8 cellular contexts compared by ENCODE assay signal in genomic region chr18:49612515-49613033, GRCh38. TPM values are rescaled to one million over a fixed set of nuclear protein-coding genes. Genes with fewer than 3 reads are reported as not detected.
DNase-seq lines count a peak whose midpoint lies in the region; ATAC-seq and TF ChIP-seq lines count a peak whose summit lies in the region.

No MANE protein-coding gene starts in this region.

- H3K27me3 Mint-ChIP-seq in activated T-helper 1 cell treated with anti-CD3 and anti-CD28 coated beads, Interleukin-12 subunit alpha, Interleukin-12 subunit beta, Interleukin-2, Interleukin-4 antibody, amounts not matched to agents 30 ng/mL and 10 ng/mL and 1 ng/mL, durations not matched to agents 14 hours and 24 hours and 36 hours (ENCODE audit: insufficient read depth), result peaks cover 2% of the 10 kb centered on the region

- H3K4me3 Mint-ChIP-seq in activated T-helper 1 cell treated with anti-CD3 and anti-CD28 coated beads, Interleukin-12 subunit alpha, Interleukin-12 subunit beta, Interleukin-2, Interleukin-4 antibody, amounts not matched to agents 30 ng/mL and 10 ng/mL and 1 ng/mL, durations not matched to agents 14 hours and 24 hours and 36 hours, result no peak overlapping the region

- no peak overlapping the region for H3K27ac Mint-ChIP-seq in activated T-helper 1 cell treated with anti-CD3 and anti-CD28 coated beads, Interleukin-12 subunit alpha, Interleukin-12 subunit beta, Interleukin-2, Interleukin-4 antibody, amounts not matched to agents 30 ng/mL and 10 ng/mL and 1 ng/mL, durations not matched to agents 14 hours and 24 hours and 36 hours

- peaks cover 37% of the 10 kb centered on the region for H3K4me1 ChIP-seq in foreskin keratinocyte

- H3K27ac ChIP-seq in foreskin keratinocyte, result peak overlapping the region; percentile 71

- TF ChIP-seq CTCF in foreskin keratinocyte (conservative IDR thresholded peaks at IDR 0.05), result no peak

- ATAC-seq in GM18517 (IDR thresholded peaks at IDR 0.05; ENCODE audit: unreplicated experiment) (peak; percentile 95), GM21526 (IDR thresholded peaks at IDR 0.05; ENCODE audit: low FRiP score, unreplicated experiment) (peak; percentile 91), HG03342 (IDR thresholded peaks at IDR 0.05; ENCODE audit: unreplicated experiment) (peak; percentile 80), foreskin keratinocyte (no peak)

- H3K9me3 Mint-ChIP-seq in activated T-helper 1 cell treated with anti-CD3 and anti-CD28 coated beads, Interleukin-12 subunit alpha, Interleukin-12 subunit beta, Interleukin-2, Interleukin-4 antibody, amounts not matched to agents 30 ng/mL and 10 ng/mL and 1 ng/mL, durations not matched to agents 14 hours and 24 hours and 36 hours, result no peaks in the 10 kb centered on the region

- intact Hi-C loops in activated T-helper 1 cell treated with anti-CD3 and anti-CD28 coated beads, Interleukin-12 subunit alpha, Interleukin-12 subunit beta, Interleukin-2, Interleukin-4 antibody, amounts not matched to agents 30 ng/mL and 10 ng/mL and 1 ng/mL, durations not matched to agents 14 hours and 24 hours and 36 hours (cut with micrococcal nuclease), result no loop called here

- no peaks in the 10 kb centered on the region for H3K27me3 ChIP-seq in foreskin keratinocyte

- DNase-seq in foreskin keratinocyte, result no peak
- DNase-seq in H4 (ENCODE audit: low spot score), result no peak
- no peak for DNase-seq in DMS53 (lab: John Stamatoyannopoulos, UW)
- no peak for DNase-seq in activated T-helper 1 cell treated with anti-CD3 and anti-CD28 coated beads, Interleukin-12 subunit alpha, Interleukin-12 subunit beta, Interleukin-2, Interleukin-4 antibody, amounts not matched to agents 30 ng/mL and 10 ng/mL and 1 ng/mL, durations not matched to agents 14 hours and 24 hours and 36 hours (ENCODE audit: low spot score)
- no peak for DNase-seq in NCI-H446 treated with DMSO at 0.1 percent for 48 hours (lab: John Stamatoyannopoulos, UW)

- H3K4me1 Mint-ChIP-seq in activated T-helper 1 cell treated with anti-CD3 and anti-CD28 coated beads, Interleukin-12 subunit alpha, Interleukin-12 subunit beta, Interleukin-2, Interleukin-4 antibody, amounts not matched to agents 30 ng/mL and 10 ng/mL and 1 ng/mL, durations not matched to agents 14 hours and 24 hours and 36 hours (ENCODE audit: low read depth), result no peaks in the 10 kb centered on the region

- no peaks in the 10 kb centered on the region for H3K36me3 Mint-ChIP-seq in activated T-helper 1 cell treated with anti-CD3 and anti-CD28 coated beads, Interleukin-12 subunit alpha, Interleukin-12 subunit beta, Interleukin-2, Interleukin-4 antibody, amounts not matched to agents 30 ng/mL and 10 ng/mL and 1 ng/mL, durations not matched to agents 14 hours and 24 hours and 36 hours (ENCODE audit: low read depth)

RNA-seq across cellular contexts. Expression of gene LIPG, which starts 50.7 kb away (rescaled TPM):
- 76.3 and 127 TPM in 2 replicates for total RNA-seq in foreskin keratinocyte
- 28.8 and 38.0 TPM in 2 replicates for polyA plus RNA-seq in foreskin keratinocyte
- total RNA-seq in H4 (2014; rRNA removed; shearing (Covaris generic)), result 0.17 and 0.49 TPM in 2 replicates
- total RNA-seq in activated T-helper 1 cell treated with anti-CD3 and anti-CD28 coated beads, Interleukin-12 subunit alpha, Interleukin-12 subunit beta, Interleukin-2, Interleukin-4 antibody, amounts not matched to agents 30 ng/mL and 10 ng/mL and 1 ng/mL, durations not matched to agents 14 hours and 24 hours and 36 hours, result 0.29 and 0.88 TPM in 2 replicates

Comparison
In these comparisons a context has a peak if more than half of its experiments do, and no peak if none do; other contexts are left out.
1. RNA of gene LIPG, which starts 50.7 kb away (total RNA-seq): 76.3 to 127 TPM in foreskin keratinocyte; 0.29 to 0.88 TPM in activated T-helper 1 cell treated with anti-CD3 and anti-CD28 coated beads, Interleukin-12 subunit alpha, Interleukin-12 subunit beta, Interleukin-2, Interleukin-4 antibody, amounts not matched to agents 30 ng/mL and 10 ng/mL and 1 ng/mL, durations not matched to agents 14 hours and 24 hours and 36 hours and 0.17 to 0.49 TPM in H4; every median in the first group is over 10 times any median in the second.